Comparison of ENCODE assay signal across 24 cellular contexts in the genomic region with DNA sequence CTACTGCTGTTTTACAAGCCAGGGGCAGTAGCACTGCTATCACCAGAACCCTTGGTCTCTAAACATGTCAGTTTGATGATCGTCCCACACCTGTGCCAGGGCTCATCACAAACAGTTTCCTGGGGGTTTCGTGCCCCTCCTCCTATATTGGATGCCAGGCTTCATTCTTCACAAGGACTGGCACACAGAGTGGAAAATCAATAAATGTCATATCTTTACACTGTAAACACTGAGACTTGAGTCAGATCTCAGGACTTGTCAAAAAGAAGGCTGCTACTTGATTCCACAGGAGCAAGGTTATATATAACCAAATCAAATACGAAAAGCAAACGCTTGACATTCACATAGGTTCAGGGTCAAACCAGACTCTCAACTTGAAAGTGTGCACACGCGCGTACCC. TPM values are rescaled to one million over a fixed set of nuclear protein-coding genes. Genes with fewer than 3 reads are reported as not detected.
"Had no signal": no experiment of that assay in that cellular context is flagged by ENCODE, and none has a peak within 500 bp of the region (broad histone marks: within the 10 kb centered on the region; RNA-seq: fewer than 3 reads in every experiment).

No MANE protein-coding gene starts in this region.

- H3K4me2 ChIP-seq: KMS-11 had no signal

- H3K4me1 ChIP-seq: SJCRH30 had no signal

- H3K9me3 ChIP-seq: SJCRH30 had no signal

- ATAC-seq: K562, Panc1, PC-3, Right ventricle myocardium inferior, SK-N-SH treated with all-trans-retinoic acid at 6 μM for 48 hours had no signal

- H3K4me3 Mint-ChIP-seq: IgD-negative memory B cell had no signal

- H3K9me3 Mint-ChIP-seq: IgD-negative memory B cell had no signal

- H3K27ac ChIP-seq: KMS-11, SJCRH30 had no signal

- H3K4me3 ChIP-seq: K562, SJCRH30 had no signal

- H3K27me3 Mint-ChIP-seq: IgD-negative memory B cell had no signal

- H3K27ac Mint-ChIP-seq: IgD-negative memory B cell had no signal

- H3K36me3 ChIP-seq: SJCRH30 had no signal

- FAIRE-seq: K562 had no signal

- H3K9ac ChIP-seq: KMS-11 had no signal

- H3K27me3 ChIP-seq: SJCRH30 had no signal

- DNase-seq: Kasumi-1, MM.1S, NCI-H1092 treated with DMSO at 0.1 percent for 48 hours, NCI-H1436, NCI-H187, NCI-H2029, NCI-H2081 treated with DMSO at 0.1 percent for 48 hours, NCI-H2171, NCI-H226, NCI-H446, NCI-H510A, NCI-H524 treated with DMSO at 0.1 percent for 48 hours, NCI-H69, NCI-H774, PC-3, SHP77 treated with DMSO at 0.1 percent for 48 hours, SJCRH30 had no signal

RNA-seq across cellular contexts. Expression of gene CLEC18B, which starts 39.3 kb away (rescaled TPM):
- total RNA-seq: HT1080, SJCRH30 had no signal
- polyA plus RNA-seq: IgD-negative memory B cell had no signal
